In genomic region chr22:19121631-19122142, GRCh38 we compare ENCODE assay signal across 8 cellular contexts. TPM values are rescaled to one million over a fixed set of nuclear protein-coding genes. Genes with fewer than 3 reads are reported as not detected.
A peak's percentile ranks its signal among the peaks of the same experiment; 100 is the strongest.
DNase-seq lines count a peak whose midpoint lies in the region; ATAC-seq, FAIRE-seq and TF ChIP-seq lines count a peak whose summit lies in the region.

No MANE protein-coding gene starts in this region.

- TF ChIP-seq EP300 in H1 (IDR thresholded peaks at IDR 0.05; ENCODE audit: borderline replicate concordance in 1 of 2, low read depth in 2 of 2, low read length in 2 of 2) (no peak), stomach (IDR thresholded peaks at IDR 0.05) (no peak)

- peak overlapping the region; percentile 82 for H4K91ac ChIP-seq in H1 (replicated peaks; ENCODE audit: insufficient read length, low read length)

- H2AK5ac ChIP-seq in H1 (ENCODE audit: low read depth, low read length): no peak overlapping the region
- H2AK5ac ChIP-seq in mesendoderm (ENCODE audit: low read length): no peak overlapping the region

- peaks cover 22 to 35% of the 10 kb centered on the region in 2 experiments for H4K20me1 ChIP-seq in H1 (replicated peaks in 1 of 2; ENCODE audit: control insufficient read depth in 1 of 2, insufficient read depth in 2 of 2, low read length in 2 of 2)

- peaks cover 0 to 9% (median 6%) of the 10 kb centered on the region in 4 experiments; a peak in 5 of 7 replicates for H3K4me1 ChIP-seq in H1 (replicated peaks in 1 of 4; ENCODE audit: control insufficient read depth in 3 of 4, insufficient read depth in 4 of 4, low read length in 3 of 4)
- peaks cover 6% of the 10 kb centered on the region for H3K4me1 ChIP-seq in mesendoderm (ENCODE audit: control insufficient read depth, low read depth, low read length)
- H3K4me1 ChIP-seq in stomach: peaks cover 47 to 57% (median 54%) of the 10 kb centered on the region in 4 donors

- H3K79me1 ChIP-seq in H1 (ENCODE audit: low read depth, low read length) (peaks cover 22% of the 10 kb centered on the region), mesendoderm (ENCODE audit: low read length) (peaks cover 35% of the 10 kb centered on the region)

- H3K4me3 ChIP-seq in H1 (ENCODE audit: extremely low read depth in 1 of 4, insufficient read depth in 2 of 4, low read depth in 3 of 4, low read length in 4 of 4) (peak overlapping the region; percentile 85 to 98 (median 92)), mesendoderm (ENCODE audit: low read length) (peak overlapping the region; percentile 95), stomach (peak overlapping the region; percentile 86 to 99 (median 88))

- H3K9ac ChIP-seq in H1 (replicated peaks in 1 of 4; ENCODE audit: extremely low read depth in 1 of 4, low read depth in 3 of 4, low read length in 3 of 4): peak overlapping the region; percentile 71 to 96 (median 92)
- peak overlapping the region; percentile 99 for H3K9ac ChIP-seq in mesendoderm (ENCODE audit: low read length)

- no peaks in the 10 kb centered on the region for H3K9me3 ChIP-seq in H1 (ENCODE audit: insufficient read depth in 2 of 2, low read depth in 1 of 2, low read length in 1 of 2)
- no peaks in the 10 kb centered on the region for H3K9me3 ChIP-seq in stomach

- intact Hi-C loops in activated B cell treated with CpG ODN at 0.5 μM for 24 hours (cut with micrococcal nuclease) (loop anchor here (1.0 to 5.0 kb wide), 6 partner anchors 12 to 356 kb away; partner anchors contain the start of genes CDC45, ESS2, MRPL40 and UFD1), stomach (cut with DNase I; ENCODE audit: low total_unique reads) (no loop called here)

- H3K27me3 ChIP-seq in H1 (replicated peaks in 1 of 4; ENCODE audit: control insufficient read depth in 3 of 4, extremely low read depth in 1 of 4, insufficient read depth in 3 of 4, low read length in 3 of 4) (no peaks in the 10 kb centered on the region), mesendoderm (ENCODE audit: insufficient read depth, low read length, poor library complexity) (no peaks in the 10 kb centered on the region), stomach (no peaks in the 10 kb centered on the region)

- H4K8ac ChIP-seq in H1 (ENCODE audit: extremely low read depth, insufficient read depth, low read length) (peak overlapping the region; percentile 98; the same call in 1 of the 2 replicates), mesendoderm (ENCODE audit: low read depth, low read length) (no peak overlapping the region)

- DNase-seq in ELF-1 (ENCODE audit: low read depth, low spot score): peak; percentile 60
- peak; percentile 24 for DNase-seq in KG1 (lab: John Stamatoyannopoulos, UW)
- DNase-seq in activated B cell treated with CpG ODN at 0.5 μM for 24 hours: peak; percentile 44
- DNase-seq in H1 (ENCODE audit: low read depth in 1 of 2, low spot score in 2 of 2): peak in 1 of 2 experiments; percentile 63
- peak; percentile 59 for DNase-seq in mesendoderm
- peak; percentile 65 for DNase-seq in stomach
- DNase-seq in GF-D8 (lab: John Stamatoyannopoulos, UW): no peak

- no peaks in the 10 kb centered on the region; a peak in 2 of 8 replicates for H3K36me3 ChIP-seq in H1 (ENCODE audit: control insufficient read depth in 2 of 4, insufficient read depth in 4 of 4, low read length in 3 of 4)
- no peaks in the 10 kb centered on the region for H3K36me3 ChIP-seq in mesendoderm (ENCODE audit: control insufficient read depth, insufficient read depth, low read length)
- peaks cover 0 to 6% (median 0%) of the 10 kb centered on the region in 4 donors for H3K36me3 ChIP-seq in stomach

- H3K27ac ChIP-seq in H1 (ENCODE audit: low read depth, low read length): peak overlapping the region; percentile 93
- H3K27ac ChIP-seq in mesendoderm (ENCODE audit: low read depth, low read length): peak overlapping the region; percentile 71
- peak overlapping the region; percentile 94 to 96 (median 95) for H3K27ac ChIP-seq in stomach

- H4K5ac ChIP-seq in H1 (ENCODE audit: insufficient read length, low read depth, low read length): peak overlapping the region; percentile 98
- no peak overlapping the region for H4K5ac ChIP-seq in mesendoderm (ENCODE audit: low read length)

- no peaks in the 10 kb centered on the region for H3K9me3 Mint-ChIP-seq in activated B cell treated with CpG ODN at 0.5 μM for 24 hours

- WGBS in H1 (ENCODE audit: extremely low coverage in 1 of 2, insufficient coverage in 1 of 2, insufficient read length in 1 of 2, insufficient replicate concordance in 2 of 2, low coverage in 1 of 2, low lambda C conversion rate in 2 of 2, missing lambda C conversion rate in 1 of 2), 2 experiments: 0% methylated on average over 25 of the region's 47 CpGs; no CpG with 5 or more reads in 1 of the 2 experiments
- no CpG with 5 or more reads among the region's 47 CpGs for WGBS in mesendoderm (ENCODE audit: extremely low coverage, insufficient coverage, low lambda C conversion rate)
- 0 to 1% (median 0%) methylated on average over 22 to 47 of the region's 47 CpGs for WGBS in stomach, 5 donors

- peak overlapping the region; percentile 37 for H3K4ac ChIP-seq in H1 (replicated peaks; ENCODE audit: insufficient read length, low read depth, low read length)
- peak overlapping the region; percentile 20 for H3K4ac ChIP-seq in mesendoderm (ENCODE audit: low read depth, low read length)

- H2BK20ac ChIP-seq in H1 (ENCODE audit: low read length): no peak overlapping the region

- H3K14ac ChIP-seq in H1 (ENCODE audit: insufficient read length): no peak overlapping the region

- H3K4me1 Mint-ChIP-seq in activated B cell treated with CpG ODN at 0.5 μM for 24 hours: peaks cover 56% of the 10 kb centered on the region

- H3K56ac ChIP-seq in H1 (replicated peaks; ENCODE audit: insufficient read length, low read depth, low read length) (no peak overlapping the region), mesendoderm (ENCODE audit: low read length) (peak overlapping the region; percentile 100)

- H3K79me2 ChIP-seq in H1 (ENCODE audit: control insufficient read depth in 1 of 2, insufficient read depth in 2 of 2, low read length in 2 of 2) (peaks cover 15 to 50% of the 10 kb centered on the region in 2 experiments), mesendoderm (ENCODE audit: control insufficient read depth, insufficient read depth, low read length) (peaks cover 47% of the 10 kb centered on the region)

- no peak overlapping the region for H2AFZ ChIP-seq in H1 (ENCODE audit: low read length)

- no peak for FAIRE-seq in H1 (lab: Jason Lieb, UNC)

- H3K18ac ChIP-seq in H1 (ENCODE audit: extremely low read depth, low read length) (peak overlapping the region; percentile 93), mesendoderm (ENCODE audit: low read length) (peak overlapping the region; percentile 93)

- TF ChIP-seq CTCF in activated B cell treated with CpG ODN at 0.5 μM for 24 hours (IDR thresholded peaks at IDR 0.05): no peak
- TF ChIP-seq CTCF in H1 (IDR thresholded peaks at IDR 0.05; ENCODE audit: control extremely low read depth in 1 of 3, insufficient read depth in 1 of 3, low read depth in 1 of 3, low read length in 3 of 3): no peak
- TF ChIP-seq CTCF in stomach (IDR thresholded peaks at IDR 0.05): no peak

- no peak for TF ChIP-seq RAD21 in H1 (IDR thresholded peaks at IDR 0.05 in 1 of 2, conservative IDR thresholded peaks at IDR 0.05 in 1 of 2; ENCODE audit: low read depth in 2 of 2, low read length in 2 of 2)

- peak; percentile 39 for ATAC-seq in GM21723 (IDR thresholded peaks at IDR 0.05; ENCODE audit: unreplicated experiment)
- ATAC-seq in activated B cell treated with CpG ODN at 0.5 μM for 24 hours (ENCODE audit: low read depth): peak; percentile 8

- CTCF ChIA-PET in activated B cell treated with CpG ODN at 0.5 μM for 24 hours (lab: Charles Lee) (interaction anchor here (0.9 kb wide), 1 partner anchor 11 kb away, joined by 3 read pairs; no protein-coding TSS in a partner anchor), H1 (lab: Charles Lee; ENCODE audit: partially characterized antibody) (interaction anchor here (0.9 to 2.4 kb wide), 8 partner anchors 9 to 63 kb away, joined by 3 to 8 read pairs (median 4); partner anchors contain the start of gene ESS2)

- H2BK5ac ChIP-seq in H1 (ENCODE audit: low read depth, low read length) (peak overlapping the region; percentile 97), mesendoderm (ENCODE audit: low read length) (no peak overlapping the region)

- H3K4me3 Mint-ChIP-seq in activated B cell treated with CpG ODN at 0.5 μM for 24 hours: peak overlapping the region; percentile 89

- H3K23me2 ChIP-seq in H1 (ENCODE audit: low read depth, low read length): peaks cover 9% of the 10 kb centered on the region

- peak overlapping the region; percentile 50 to 94 for H3K4me2 ChIP-seq in H1 (ENCODE audit: insufficient read depth in 1 of 2, low read depth in 2 of 2, low read length in 2 of 2)
- H3K4me2 ChIP-seq in mesendoderm (ENCODE audit: low read length): peak overlapping the region; percentile 87

- H2BK12ac ChIP-seq in H1 (ENCODE audit: low read depth, low read length): no peak overlapping the region; the same call in 1 of the 2 replicates

- H3K23ac ChIP-seq in H1 (ENCODE audit: insufficient read length) (no peak overlapping the region), mesendoderm (ENCODE audit: low read length) (peak overlapping the region; percentile 97)

- peaks cover 12% of the 10 kb centered on the region for H3K36me3 Mint-ChIP-seq in activated B cell treated with CpG ODN at 0.5 μM for 24 hours (ENCODE audit: low read depth)

- no peak overlapping the region for H2BK15ac ChIP-seq in H1 (ENCODE audit: low read length)
- H2BK15ac ChIP-seq in mesendoderm (replicated peaks; ENCODE audit: low read depth): no peak overlapping the region

- peak overlapping the region; percentile 74 for H3K27ac Mint-ChIP-seq in activated B cell treated with CpG ODN at 0.5 μM for 24 hours

- POLR2A ChIA-PET in activated B cell treated with CpG ODN at 0.5 μM for 24 hours (lab: Charles Lee) (interaction anchor here (0.6 to 3.4 kb wide), 5 partner anchors 23 to 498 kb away, joined by 3 to 23 read pairs (median 3); partner anchors contain the start of genes ESS2 and SLC25A1), H1 (lab: Charles Lee; ENCODE audit: partially characterized antibody) (interaction anchor here (1.1 to 3.6 kb wide), 7 partner anchors 11 to 325 kb away, joined by 3 to 21 read pairs (median 5); partner anchors contain the start of gene C22orf39)

- TF ChIP-seq POLR2A in H1 (IDR thresholded peaks at IDR 0.05; ENCODE audit: control extremely low read depth in 1 of 2, low read depth in 2 of 2, low read length in 2 of 2): no peak
- TF ChIP-seq POLR2A in stomach (IDR thresholded peaks at IDR 0.05): no peak

- no peaks in the 10 kb centered on the region for H3K27me3 Mint-ChIP-seq in activated B cell treated with CpG ODN at 0.5 μM for 24 hours

- H2BK120ac ChIP-seq in H1 (replicated peaks; ENCODE audit: low read depth, low read length) (no peak overlapping the region), mesendoderm (ENCODE audit: low read depth, low read length) (no peak overlapping the region)

RNA-seq across cellular contexts. Expression of gene DGCR2, which starts 0.5 kb away (rescaled TPM):
- total RNA-seq in activated B cell treated with CpG ODN at 0.5 μM for 24 hours (29.3 and 33.2 TPM in 2 replicates), stomach (10 to 100 TPM; 11.1 to 75.3 (median 50.9) TPM)
- 62.2 and 65.5 TPM in 2 replicates for total RNA-seq in H1 (2021; fragmentation: NEBNext Ultra II Directional; extraction: Animal tissue kit (Norgen Biotek cat#: 25700))
- polyA plus RNA-seq in H1 (2011; rRNA removed) (42.3 and 74.8 TPM in 2 replicates), stomach (10 to 100 TPM in 2 of 3 donors, 1 to 10 TPM in 1; 5.0 to 22.2 (median 15.2) TPM)
- polyA plus RNA-seq in H1 (2011; cell fraction: cytosol; rRNA removed): 42.6 TPM
- 58.0 TPM for polyA plus RNA-seq in H1 (2011; cell fraction: nucleus; rRNA removed)
- polyA plus RNA-seq in H1 (2012, experiment 1 of 2): 49.8 to 57.4 TPM (median 51.5 TPM) in 4 replicates
- polyA plus RNA-seq in H1 (2012, experiment 2 of 2): 59.6 TPM
- polyA plus RNA-seq in H1 (2013, experiment 1 of 2): 53.6 TPM
- polyA plus RNA-seq in H1 (2013, experiment 2 of 2): 60.2 TPM
- polyA minus RNA-seq in H1 (2011; rRNA and poly(A)+ RNA removed): 47.2 and 62.3 TPM in 2 replicates
- 46.5 TPM for polyA minus RNA-seq in H1 (2011; cell fraction: cytosol; rRNA and poly(A)+ RNA removed)
- 33.3 TPM for polyA minus RNA-seq in H1 (2011; cell fraction: nucleus; rRNA and poly(A)+ RNA removed)
- polyA plus RNA-seq in mesendoderm (2013, experiment 1 of 2): 33.9 TPM
- polyA plus RNA-seq in mesendoderm (2013, experiment 2 of 2): 32.7 TPM

RNA-seq across cellular contexts. Expression of gene TSSK2, which starts 9.4 kb away (rescaled TPM):
- 0.13 TPM in 1 of 2 replicates, not detected in the other for total RNA-seq in activated B cell treated with CpG ODN at 0.5 μM for 24 hours
- total RNA-seq in H1 (2021; fragmentation: NEBNext Ultra II Directional; extraction: Animal tissue kit (Norgen Biotek cat#: 25700)): not detected in 2 replicates
- polyA plus RNA-seq in H1 (2011; rRNA removed): not detected in 2 replicates
- not detected for polyA plus RNA-seq in H1 (2011; cell fraction: cytosol; rRNA removed)
- polyA plus RNA-seq in H1 (2011; cell fraction: nucleus; rRNA removed): not detected
- polyA plus RNA-seq in H1 (2012, experiment 1 of 2): not detected in 4 replicates
- not detected for polyA plus RNA-seq in H1 (2012, experiment 2 of 2)
- polyA plus RNA-seq in H1 (2013, experiment 1 of 2): not detected
- polyA plus RNA-seq in H1 (2013, experiment 2 of 2): 0.02 TPM
- polyA minus RNA-seq in H1 (2011; rRNA and poly(A)+ RNA removed): 0.13 TPM in 1 of 2 replicates, not detected in the other
- polyA minus RNA-seq in H1 (2011; cell fraction: cytosol; rRNA and poly(A)+ RNA removed): not detected
- polyA minus RNA-seq in H1 (2011; cell fraction: nucleus; rRNA and poly(A)+ RNA removed): not detected
- polyA plus RNA-seq in mesendoderm (2013, experiment 1 of 2): not detected
- not detected for polyA plus RNA-seq in mesendoderm (2013, experiment 2 of 2)
- not detected for total RNA-seq in stomach
- polyA plus RNA-seq in stomach: under 1 TPM in 1 of 3 donors, not detected in 2; 0.08 TPM

RNA-seq across cellular contexts. Expression of gene ESS2, which starts 22.8 kb away (rescaled TPM):
- total RNA-seq in activated B cell treated with CpG ODN at 0.5 μM for 24 hours (14.9 and 17.2 TPM in 2 replicates), stomach (1 to 10 TPM in 4 of 5 donors, not detected in 1; 1.4 to 9.4 (median 7.9) TPM)
- total RNA-seq in H1 (2021; fragmentation: NEBNext Ultra II Directional; extraction: Animal tissue kit (Norgen Biotek cat#: 25700)): 16.0 and 18.6 TPM in 2 replicates
- polyA plus RNA-seq in H1 (2011; rRNA removed) (12.2 and 16.7 TPM in 2 replicates), stomach (10 to 100 TPM; 13.3 to 18.5 (median 16.4) TPM)
- 18.9 TPM for polyA plus RNA-seq in H1 (2011; cell fraction: cytosol; rRNA removed)
- polyA plus RNA-seq in H1 (2011; cell fraction: nucleus; rRNA removed): 17.1 TPM
- 10.7 to 15.4 TPM (median 14.2 TPM) in 4 replicates for polyA plus RNA-seq in H1 (2012, experiment 1 of 2)
- 10.9 TPM for polyA plus RNA-seq in H1 (2012, experiment 2 of 2)
- 9.0 TPM for polyA plus RNA-seq in H1 (2013, experiment 1 of 2)
- 9.0 TPM for polyA plus RNA-seq in H1 (2013, experiment 2 of 2)
- polyA minus RNA-seq in H1 (2011; rRNA and poly(A)+ RNA removed): 4.1 and 5.7 TPM in 2 replicates
- 5.6 TPM for polyA minus RNA-seq in H1 (2011; cell fraction: cytosol; rRNA and poly(A)+ RNA removed)
- 4.3 TPM for polyA minus RNA-seq in H1 (2011; cell fraction: nucleus; rRNA and poly(A)+ RNA removed)
- 10.7 TPM for polyA plus RNA-seq in mesendoderm (2013, experiment 1 of 2)
- polyA plus RNA-seq in mesendoderm (2013, experiment 2 of 2): 10.3 TPM

RNA-seq across cellular contexts. Expression of gene GSC2, which starts 28.4 kb away (rescaled TPM):
- not detected in 2 replicates for total RNA-seq in activated B cell treated with CpG ODN at 0.5 μM for 24 hours
- 0.42 and 0.48 TPM in 2 replicates for total RNA-seq in H1 (2021; fragmentation: NEBNext Ultra II Directional; extraction: Animal tissue kit (Norgen Biotek cat#: 25700))
- 0.17 and 0.19 TPM in 2 replicates for polyA plus RNA-seq in H1 (2011; rRNA removed)
- polyA plus RNA-seq in H1 (2011; cell fraction: cytosol; rRNA removed): 0.08 TPM
- polyA plus RNA-seq in H1 (2011; cell fraction: nucleus; rRNA removed): not detected
- polyA plus RNA-seq in H1 (2012, experiment 1 of 2): 0.31 TPM in 2 of 4 replicates, not detected in the others
- not detected for polyA plus RNA-seq in H1 (2012, experiment 2 of 2)
- 0.04 TPM for polyA plus RNA-seq in H1 (2013, experiment 1 of 2)
- 0.09 TPM for polyA plus RNA-seq in H1 (2013, experiment 2 of 2)
- not detected in 2 replicates for polyA minus RNA-seq in H1 (2011; rRNA and poly(A)+ RNA removed)
- not detected for polyA minus RNA-seq in H1 (2011; cell fraction: cytosol; rRNA and poly(A)+ RNA removed)
- not detected for polyA minus RNA-seq in H1 (2011; cell fraction: nucleus; rRNA and poly(A)+ RNA removed)
- 0.04 TPM for polyA plus RNA-seq in mesendoderm (2013, experiment 1 of 2)
- 0.06 TPM for polyA plus RNA-seq in mesendoderm (2013, experiment 2 of 2)
- total RNA-seq in stomach: not detected
- polyA plus RNA-seq in stomach: not detected

RNA-seq across cellular contexts. Expression of gene SLC25A1, which starts 56.8 kb away (rescaled TPM):
- total RNA-seq in activated B cell treated with CpG ODN at 0.5 μM for 24 hours (44.2 and 44.6 TPM in 2 replicates), stomach (100 to 1,000 TPM in 2 of 5 donors, 10 to 100 TPM in 2, 1 to 10 TPM in 1; 1.2 to 165 (median 41.3) TPM)
- total RNA-seq in H1 (2021; fragmentation: NEBNext Ultra II Directional; extraction: Animal tissue kit (Norgen Biotek cat#: 25700)): 148 and 157 TPM in 2 replicates
- polyA plus RNA-seq in H1 (2011; rRNA removed) (110 and 183 TPM in 2 replicates), stomach (10 to 100 TPM; 31.8 to 69.1 (median 67.2) TPM)
- polyA plus RNA-seq in H1 (2011; cell fraction: cytosol; rRNA removed): 111 TPM
- 127 TPM for polyA plus RNA-seq in H1 (2011; cell fraction: nucleus; rRNA removed)
- polyA plus RNA-seq in H1 (2012, experiment 1 of 2): 74.1 to 161 TPM (median 156 TPM) in 4 replicates
- polyA plus RNA-seq in H1 (2012, experiment 2 of 2): 175 TPM
- 102 TPM for polyA plus RNA-seq in H1 (2013, experiment 1 of 2)
- polyA plus RNA-seq in H1 (2013, experiment 2 of 2): 94.5 TPM
- 47.6 and 69.7 TPM in 2 replicates for polyA minus RNA-seq in H1 (2011; rRNA and poly(A)+ RNA removed)
- 67.6 TPM for polyA minus RNA-seq in H1 (2011; cell fraction: cytosol; rRNA and poly(A)+ RNA removed)
- 43.8 TPM for polyA minus RNA-seq in H1 (2011; cell fraction: nucleus; rRNA and poly(A)+ RNA removed)
- 77.7 TPM for polyA plus RNA-seq in mesendoderm (2013, experiment 1 of 2)
- polyA plus RNA-seq in mesendoderm (2013, experiment 2 of 2): 80.7 TPM
